In genomic region chr20:59686404-59687346, GRCh38 we compare ENCODE assay signal across 20 cellular contexts.
A peak's percentile ranks its signal among the peaks of the same experiment; 100 is the strongest.
DNase-seq lines count a peak whose midpoint lies in the region; ATAC-seq, FAIRE-seq and TF ChIP-seq lines count a peak whose summit lies in the region.
"Had no signal": no experiment of that assay in that cellular context is flagged by ENCODE, and none has a peak within 500 bp of the region (broad histone marks: within the 10 kb centered on the region; RNA-seq: fewer than 3 reads in every experiment).

No MANE protein-coding gene starts in this region.

- no peak overlapping the region for H2BK120ac ChIP-seq in trophoblast cell (ENCODE audit: insufficient read depth, low read length, poor library complexity)

- H4K12ac ChIP-seq in trophoblast cell (ENCODE audit: low read depth, low read length): no peak overlapping the region

- no peak overlapping the region for H2BK5ac ChIP-seq in trophoblast cell (ENCODE audit: low read depth, low read length, poor library complexity)

- H3K79me1 ChIP-seq in trophoblast cell (ENCODE audit: low read length): no peaks in the 10 kb centered on the region

- no peak overlapping the region for H4K8ac ChIP-seq in trophoblast cell (ENCODE audit: low read depth, low read length)

- ATAC-seq in K562: no peak
- ATAC-seq in GM23338: no peak

- no peak overlapping the region for H3K27ac ChIP-seq in BLaER1 treated with 17β-estradiol and CSF1 and Interleukin-3, amounts not matched to agents 10 nM and 100 nM
- H3K27ac ChIP-seq in HEK293 (ENCODE audit: extremely low read depth, low read depth, low read length) (no peak overlapping the region), K562 (ENCODE audit: extremely low read depth, low read depth, low read length) (no peak overlapping the region), trophoblast cell (ENCODE audit: low read depth, low read length) (no peak overlapping the region), GM23338 (ENCODE audit: low read depth) (no peak overlapping the region), coronary artery (no peak overlapping the region)

- no peak overlapping the region for H4K91ac ChIP-seq in trophoblast cell (ENCODE audit: low read depth, low read length)

- H3K9me2 ChIP-seq in GM23338 (ENCODE audit: insufficient read depth): peaks cover 5% of the 10 kb centered on the region; the same call in 1 of the 2 replicates

- no peaks in the 10 kb centered on the region for H3F3A ChIP-seq in GM23338 (replicated peaks; ENCODE audit: low read depth)

- H2AK5ac ChIP-seq in trophoblast cell (ENCODE audit: low read length): no peak overlapping the region

- POLR2A ChIA-PET in HEK293 (lab: Yijun Ruan, JAX): no interaction called here
- POLR2A ChIA-PET in K562 (lab: Yijun Ruan, JAX): no interaction called here

- H3K27ac Mint-ChIP-seq in GM23338: no peak overlapping the region
- H3K27ac Mint-ChIP-seq: CD14-positive monocyte; CD4-positive, alpha-beta memory T cell; HFFc6; IgD-negative memory B cell had no signal

- no peaks in the 10 kb centered on the region for H3K36me3 Mint-ChIP-seq in GM23338 (ENCODE audit: low read depth)
- H3K36me3 Mint-ChIP-seq: CD14-positive monocyte; CD4-positive, alpha-beta memory T cell; IgD-negative memory B cell had no signal

- no peak overlapping the region for H3K23ac ChIP-seq in trophoblast cell (ENCODE audit: low read length)

- no peak for FAIRE-seq in K562 (lab: Jason Lieb, UNC)
- FAIRE-seq: GM12892, GM18507 had no signal

- no peak for TF ChIP-seq POLR2A in K562 (conservative IDR thresholded peaks at IDR 0.05)

- TF ChIP-seq EP300 in K562 (IDR thresholded peaks at IDR 0.05; ENCODE audit: low read length): no peak

- no TSS peak for BruUV-seq in K562 (replicated peaks; lab: Mats Ljungman, UMichigan)

- H3K14ac ChIP-seq in trophoblast cell (ENCODE audit: low read length): no peak overlapping the region

- peaks cover 11% of the 10 kb centered on the region for H3K27me3 Mint-ChIP-seq in GM23338 (ENCODE audit: insufficient read depth, low read depth, poor library complexity)
- H3K27me3 Mint-ChIP-seq: IgD-negative memory B cell had no signal

- no peak overlapping the region for H2AFZ ChIP-seq in K562 (ENCODE audit: low read depth, low read length)
- no peak overlapping the region for H2AFZ ChIP-seq in trophoblast cell (ENCODE audit: insufficient read depth, low read length, poor library complexity)
- no peak overlapping the region for H2AFZ ChIP-seq in GM23338

- H2BK12ac ChIP-seq in trophoblast cell (ENCODE audit: low read length): no peak overlapping the region

- DNase-seq in K562 (ENCODE audit: extremely low read depth in 1 of 4, low spot score in 3 of 4): no peak
- no peak for DNase-seq in trophoblast cell
- no peak for DNase-seq in AML-193 (lab: John Stamatoyannopoulos, UW)
- DNase-seq in GM23338 (ENCODE audit: low spot score): no peak
- DNase-seq in coronary artery (ENCODE audit: low spot score): no peak
- DNase-seq: BE2C; CD4-positive, alpha-beta memory T cell; DMS153; DMS79; GDM1; HCEC 1CT; HFFc6; Kasumi-1; KG1 had no signal

- TF ChIP-seq CTCF in HEK293 (tag by site-specific recombination; IDR thresholded peaks at IDR 0.05) (no peak), K562 (IDR thresholded peaks at IDR 0.05 in 2 of 3, conservative IDR thresholded peaks at IDR 0.05 in 1 of 3; ENCODE audit: insufficient read depth in 2 of 3, low read depth in 1 of 3, low read length in 3 of 3) (no peak), GM23338 (conservative IDR thresholded peaks at IDR 0.05; ENCODE audit: low read depth in 2 of 2) (no peak), coronary artery (IDR thresholded peaks at IDR 0.05) (no peak)

- H3K9me3 Mint-ChIP-seq in GM23338: no peaks in the 10 kb centered on the region
- H3K9me3 Mint-ChIP-seq: CD4-positive, alpha-beta memory T cell had no signal

- peaks cover 0 to 66% (median 15%) of the 10 kb centered on the region in 11 experiments; a peak in 14 of 22 replicates for H3K36me3 ChIP-seq in BLaER1 treated with 17β-estradiol and CSF1 and Interleukin-3, amounts not matched to agents 10 nM and 100 nM
- H3K36me3 ChIP-seq in HEK293 (ENCODE audit: control insufficient read depth in 2 of 2, insufficient read depth in 1 of 2, low read length in 2 of 2) (no peaks in the 10 kb centered on the region), K562 (ENCODE audit: control insufficient read depth, insufficient read depth, low read length) (no peaks in the 10 kb centered on the region), trophoblast cell (ENCODE audit: control insufficient read depth in 1 of 2, insufficient read depth in 2 of 2, low read length in 2 of 2) (no peaks in the 10 kb centered on the region), GM23338 (ENCODE audit: insufficient read depth) (no peaks in the 10 kb centered on the region)
- H3K36me3 ChIP-seq: BE2C had no signal

- 2% methylated on average over 7 of the region's 7 CpGs for WGBS in K562 (ENCODE audit: insufficient coverage, low coverage, missing lambda C conversion rate)
- 100% methylated on average over 2 of the region's 7 CpGs for WGBS in trophoblast cell (ENCODE audit: extremely low coverage, insufficient coverage, insufficient read length)

- peaks cover 0 to 25% (median 0%) of the 10 kb centered on the region in 11 experiments; a peak in 6 of 22 replicates for H3K9me3 ChIP-seq in BLaER1 treated with 17β-estradiol and CSF1 and Interleukin-3, amounts not matched to agents 10 nM and 100 nM (replicated peaks in 1 of 11)
- H3K9me3 ChIP-seq in HEK293 (ENCODE audit: control insufficient read depth, insufficient read depth, low read depth, low read length) (no peaks in the 10 kb centered on the region), K562 (replicated peaks; ENCODE audit: control insufficient read depth, insufficient read depth, low read depth, low read length) (no peaks in the 10 kb centered on the region), trophoblast cell (ENCODE audit: insufficient read depth, low read depth, low read length) (peaks cover 54% of the 10 kb centered on the region)
- H3K9me3 ChIP-seq: BE2C had no signal

- H3K79me2 ChIP-seq in K562 (ENCODE audit: control insufficient read depth, insufficient read depth, low read length): no peaks in the 10 kb centered on the region
- H3K79me2 ChIP-seq in trophoblast cell (ENCODE audit: control insufficient read depth, insufficient read depth, low read length, poor library complexity): no peaks in the 10 kb centered on the region
- no peaks in the 10 kb centered on the region for H3K79me2 ChIP-seq in GM23338 (replicated peaks; ENCODE audit: insufficient read depth)

- no peak overlapping the region for H3K4me3 Mint-ChIP-seq in GM23338
- H3K4me3 Mint-ChIP-seq: CD14-positive monocyte; CD4-positive, alpha-beta memory T cell; HFFc6; IgD-negative memory B cell had no signal

- no peak overlapping the region for H3K9ac ChIP-seq in BLaER1 treated with 17β-estradiol and CSF1 and Interleukin-3, amounts not matched to agents 10 nM and 100 nM
- no peak overlapping the region for H3K9ac ChIP-seq in K562 (ENCODE audit: insufficient read depth in 1 of 2, low read depth in 2 of 2, low read length in 2 of 2)
- no peak overlapping the region for H3K9ac ChIP-seq in trophoblast cell (ENCODE audit: low read length)

- no peak for TF ChIP-seq RAD21 in K562 (CRISPR knock-in tag; conservative IDR thresholded peaks at IDR 0.05 in 1 of 2, IDR thresholded peaks at IDR 0.05 in 1 of 2)

- H3K18ac ChIP-seq in trophoblast cell (ENCODE audit: low read length): no peak overlapping the region

- peaks cover 15 to 97% (median 87%) of the 10 kb centered on the region in 10 experiments; a peak in 19 of 20 replicates for H3K4me1 ChIP-seq in BLaER1 treated with 17β-estradiol and CSF1 and Interleukin-3, amounts not matched to agents 10 nM and 100 nM
- no peaks in the 10 kb centered on the region for H3K4me1 ChIP-seq in HEK293 (ENCODE audit: control insufficient read depth, insufficient read depth, low read length)
- no peaks in the 10 kb centered on the region for H3K4me1 ChIP-seq in K562 (replicated peaks in 1 of 2; ENCODE audit: control insufficient read depth in 2 of 2, insufficient read depth in 2 of 2, low read length in 2 of 2)
- no peaks in the 10 kb centered on the region for H3K4me1 ChIP-seq in trophoblast cell (ENCODE audit: control insufficient read depth in 1 of 2, insufficient read depth in 2 of 2, low read length in 2 of 2)
- H3K4me1 ChIP-seq in GM23338 (ENCODE audit: insufficient read depth): no peaks in the 10 kb centered on the region
- H3K4me1 ChIP-seq: BE2C had no signal

- H3K4me1 Mint-ChIP-seq in GM23338: peaks cover 4% of the 10 kb centered on the region; the same call in 1 of the 3 replicates
- H3K4me1 Mint-ChIP-seq: CD14-positive monocyte; CD4-positive, alpha-beta memory T cell; IgD-negative memory B cell had no signal

- in situ Hi-C loops in K562 (cut with MboI): no loop called here

- H3K4me2 ChIP-seq in BLaER1 treated with 17β-estradiol and CSF1 and Interleukin-3, amounts not matched to agents 10 nM and 100 nM: peak overlapping the region in 7 of 11 experiments; percentile 65 to 73 (median 67); a peak in 13 of 22 replicates
- H3K4me2 ChIP-seq in K562 (ENCODE audit: insufficient read depth, low read length): no peak overlapping the region
- no peak overlapping the region for H3K4me2 ChIP-seq in trophoblast cell (ENCODE audit: low read length)
- H3K4me2 ChIP-seq in GM23338: no peak overlapping the region

- H4K20me1 ChIP-seq in BLaER1 treated with 17β-estradiol and CSF1 and Interleukin-3, amounts not matched to agents 10 nM and 100 nM: peaks cover 0 to 100% (median 35%) of the 10 kb centered on the region in 11 experiments; a peak in 15 of 22 replicates
- no peaks in the 10 kb centered on the region for H4K20me1 ChIP-seq in K562 (replicated peaks; ENCODE audit: control insufficient read depth, insufficient read depth, low read length)
- H4K20me1 ChIP-seq in GM23338 (replicated peaks; ENCODE audit: insufficient read depth): no peaks in the 10 kb centered on the region

- peaks cover 4% of the 10 kb centered on the region for H3K9me1 ChIP-seq in K562 (ENCODE audit: control insufficient read depth, insufficient read depth, low read length)

- no peak overlapping the region for H3K4me3 ChIP-seq in BLaER1 treated with 17β-estradiol and CSF1 and Interleukin-3, amounts not matched to agents 10 nM and 100 nM
- H3K4me3 ChIP-seq in HEK293 (ENCODE audit: low read depth, low read length) (no peak overlapping the region), K562 (no peak overlapping the region), trophoblast cell (ENCODE audit: low read depth, low read length) (peak overlapping the region; percentile 53), GM23338 (no peak overlapping the region), coronary artery (no peak overlapping the region)

- intact Hi-C loops in K562 (cut with micrococcal nuclease): no loop called here

- no peaks in the 10 kb centered on the region; a peak in 1 of 22 replicates for H3K27me3 ChIP-seq in BLaER1 treated with 17β-estradiol and CSF1 and Interleukin-3, amounts not matched to agents 10 nM and 100 nM
- H3K27me3 ChIP-seq in K562 (ENCODE audit: control insufficient read depth in 2 of 2, insufficient read depth in 2 of 2, low read length in 2 of 2) (peaks cover 3 to 10% of the 10 kb centered on the region in 2 experiments; a peak in 2 of 5 replicates), trophoblast cell (ENCODE audit: insufficient read depth, low read length) (no peaks in the 10 kb centered on the region), GM23338 (ENCODE audit: insufficient read depth) (no peaks in the 10 kb centered on the region)
- H3K27me3 ChIP-seq: BE2C had no signal

- CTCF ChIA-PET in HEK293 (lab: Yijun Ruan, JAX) (no interaction called here), K562 (lab: Yijun Ruan, JAX; ENCODE audit: low intra/inter-chr PET ratio) (no interaction called here)

- no peak overlapping the region for H3K4ac ChIP-seq in trophoblast cell (ENCODE audit: low read depth, low read length)

Comparison
In these comparisons a context has a peak if more than half of its experiments do, and no peak if none do; other contexts are left out.
1. H3K4me2 ChIP-seq: peak in BLaER1 treated with 17β-estradiol and CSF1 and Interleukin-3, amounts not matched to agents 10 nM and 100 nM (7 of 11); none in K562 (single experiment), trophoblast cell (single experiment) and GM23338 (single experiment).